14 cellular contexts compared by ENCODE assay signal in the genomic region with DNA sequence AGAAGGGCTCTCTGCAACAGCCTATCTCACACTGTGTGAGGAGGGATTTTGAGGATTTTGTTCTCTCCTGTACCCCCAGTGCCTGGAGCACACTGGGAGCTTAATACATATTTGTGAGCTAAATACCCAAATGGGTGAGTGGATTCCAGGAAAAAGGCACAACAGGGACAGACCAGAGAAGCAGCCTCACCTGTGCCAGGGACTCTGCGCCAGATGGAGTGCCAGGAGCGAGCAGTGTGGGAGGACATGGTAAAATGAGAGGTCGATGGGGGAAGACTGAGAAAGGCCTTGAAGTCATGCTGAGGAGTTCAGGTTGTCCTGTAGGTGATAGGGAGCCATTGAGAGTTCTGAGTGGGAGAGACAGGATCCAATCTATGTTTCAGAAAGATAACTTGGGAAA. TPM values are rescaled to one million over a fixed set of nuclear protein-coding genes. Genes with fewer than 3 reads are reported as not detected.
DNase-seq lines count a peak whose midpoint lies in the region; ATAC-seq and TF ChIP-seq lines count a peak whose summit lies in the region.
"Had no signal": no experiment of that assay in that cellular context is flagged by ENCODE, and none has a peak within 500 bp of the region (broad histone marks: within the 10 kb centered on the region; RNA-seq: fewer than 3 reads in every experiment).

No MANE protein-coding gene starts in this region.

- DNase-seq in activated CD8-positive, alpha-beta T cell treated with anti-CD3 and anti-CD28 coated beads, Interleukin-2, amount 10 ng/mL, durations not matched to agents 7 days and 5 days: no peak
- no peak for DNase-seq in activated CD8-positive, alpha-beta T cell treated with anti-CD3 and anti-CD28 coated beads for 36 hours
- no peak for DNase-seq in CD8-positive, alpha-beta T cell
- no peak for DNase-seq in activated T-helper 1 cell treated with anti-CD3 and anti-CD28 coated beads, Interleukin-12 subunit alpha, Interleukin-12 subunit beta, Interleukin-2, Interleukin-4 antibody, amounts not matched to agents 30 ng/mL and 10 ng/mL and 1 ng/mL, durations not matched to agents 14 hours and 24 hours and 36 hours (ENCODE audit: low spot score)
- no peak for DNase-seq in naive thymus-derived CD8-positive, alpha-beta T cell
- DNase-seq in NCI-H2196 (lab: John Stamatoyannopoulos, UW; ENCODE audit: unreplicated experiment): no peak
- no peak for DNase-seq in mucosa of descending colon
- DNase-seq: H9, NCI-H1417 treated with DMSO at 0.1 percent for 48 hours, NCI-H1930 had no signal

- peaks cover 6% of the 10 kb centered on the region for H3K36me3 Mint-ChIP-seq in activated CD8-positive, alpha-beta T cell treated with anti-CD3 and anti-CD28 coated beads, Interleukin-2, amount 10 ng/mL, durations not matched to agents 7 days and 5 days (ENCODE audit: low read depth)
- H3K36me3 Mint-ChIP-seq in activated CD8-positive, alpha-beta T cell treated with anti-CD3 and anti-CD28 coated beads for 36 hours (ENCODE audit: low read depth): no peaks in the 10 kb centered on the region
- H3K36me3 Mint-ChIP-seq in CD8-positive, alpha-beta T cell: no peaks in the 10 kb centered on the region
- H3K36me3 Mint-ChIP-seq in activated T-helper 1 cell treated with anti-CD3 and anti-CD28 coated beads, Interleukin-12 subunit alpha, Interleukin-12 subunit beta, Interleukin-2, Interleukin-4 antibody, amounts not matched to agents 30 ng/mL and 10 ng/mL and 1 ng/mL, durations not matched to agents 14 hours and 24 hours and 36 hours (ENCODE audit: low read depth): peaks cover 25% of the 10 kb centered on the region
- H3K36me3 Mint-ChIP-seq in naive thymus-derived CD8-positive, alpha-beta T cell: no peaks in the 10 kb centered on the region
- H3K36me3 Mint-ChIP-seq: CD14-positive monocyte, IgD-negative memory B cell had no signal

- no peak overlapping the region for H3K27ac ChIP-seq in CD8-positive, alpha-beta T cell (ENCODE audit: low read depth, low read length)
- H3K27ac ChIP-seq: HL-60 had no signal

- no peaks in the 10 kb centered on the region for H3K36me3 ChIP-seq in CD8-positive, alpha-beta T cell (ENCODE audit: insufficient read depth, low read length)
- no peaks in the 10 kb centered on the region for H3K36me3 ChIP-seq in mucosa of descending colon (ENCODE audit: low read depth)

- H3K27me3 Mint-ChIP-seq in activated CD8-positive, alpha-beta T cell treated with anti-CD3 and anti-CD28 coated beads, Interleukin-2, amount 10 ng/mL, durations not matched to agents 7 days and 5 days (ENCODE audit: low read depth): peaks cover 6% of the 10 kb centered on the region
- no peaks in the 10 kb centered on the region for H3K27me3 Mint-ChIP-seq in activated CD8-positive, alpha-beta T cell treated with anti-CD3 and anti-CD28 coated beads for 36 hours
- no peaks in the 10 kb centered on the region for H3K27me3 Mint-ChIP-seq in CD8-positive, alpha-beta T cell (ENCODE audit: low read depth)
- peaks cover 4% of the 10 kb centered on the region for H3K27me3 Mint-ChIP-seq in activated T-helper 1 cell treated with anti-CD3 and anti-CD28 coated beads, Interleukin-12 subunit alpha, Interleukin-12 subunit beta, Interleukin-2, Interleukin-4 antibody, amounts not matched to agents 30 ng/mL and 10 ng/mL and 1 ng/mL, durations not matched to agents 14 hours and 24 hours and 36 hours (ENCODE audit: insufficient read depth)
- no peaks in the 10 kb centered on the region for H3K27me3 Mint-ChIP-seq in naive thymus-derived CD8-positive, alpha-beta T cell

- no peaks in the 10 kb centered on the region for H3K27me3 ChIP-seq in CD8-positive, alpha-beta T cell (ENCODE audit: insufficient read depth, low read length)

- H3K9me3 Mint-ChIP-seq in activated CD8-positive, alpha-beta T cell treated with anti-CD3 and anti-CD28 coated beads, Interleukin-2, amount 10 ng/mL, durations not matched to agents 7 days and 5 days (ENCODE audit: insufficient read depth): no peaks in the 10 kb centered on the region
- no peaks in the 10 kb centered on the region for H3K9me3 Mint-ChIP-seq in activated CD8-positive, alpha-beta T cell treated with anti-CD3 and anti-CD28 coated beads for 36 hours
- H3K9me3 Mint-ChIP-seq in CD8-positive, alpha-beta T cell: no peaks in the 10 kb centered on the region
- H3K9me3 Mint-ChIP-seq in activated T-helper 1 cell treated with anti-CD3 and anti-CD28 coated beads, Interleukin-12 subunit alpha, Interleukin-12 subunit beta, Interleukin-2, Interleukin-4 antibody, amounts not matched to agents 30 ng/mL and 10 ng/mL and 1 ng/mL, durations not matched to agents 14 hours and 24 hours and 36 hours: no peaks in the 10 kb centered on the region
- peaks cover 0 to 2% (median 0%) of the 10 kb centered on the region in 9 donors for H3K9me3 Mint-ChIP-seq in naive thymus-derived CD8-positive, alpha-beta T cell
- H3K9me3 Mint-ChIP-seq: H9, IgD-negative memory B cell had no signal

- no peaks in the 10 kb centered on the region for H3K9me3 ChIP-seq in CD8-positive, alpha-beta T cell (ENCODE audit: low read length)
- no peaks in the 10 kb centered on the region for H3K9me3 ChIP-seq in mucosa of descending colon

- ATAC-seq in activated CD8-positive, alpha-beta T cell treated with anti-CD3 and anti-CD28 coated beads, Interleukin-2, amount 10 ng/mL, durations not matched to agents 7 days and 5 days: no peak
- no peak for ATAC-seq in activated CD8-positive, alpha-beta T cell treated with anti-CD3 and anti-CD28 coated beads for 36 hours
- no peak for ATAC-seq in CD8-positive, alpha-beta T cell
- no peak for ATAC-seq in naive thymus-derived CD8-positive, alpha-beta T cell
- ATAC-seq in activated CD4-positive, CD25-positive, alpha-beta regulatory T cell treated with anti-CD3 and anti-CD28 coated beads, Interleukin-2, amount 50 U/mL, for 24 hours: no peak
- no peak for ATAC-seq in mucosa of descending colon

- peak overlapping the region; percentile 22 for H3K27ac Mint-ChIP-seq in activated CD8-positive, alpha-beta T cell treated with anti-CD3 and anti-CD28 coated beads, Interleukin-2, amount 10 ng/mL, durations not matched to agents 7 days and 5 days
- H3K27ac Mint-ChIP-seq in activated CD8-positive, alpha-beta T cell treated with anti-CD3 and anti-CD28 coated beads for 36 hours: no peak overlapping the region
- H3K27ac Mint-ChIP-seq in CD8-positive, alpha-beta T cell: peak overlapping the region; percentile 52
- peak overlapping the region; percentile 35 for H3K27ac Mint-ChIP-seq in activated T-helper 1 cell treated with anti-CD3 and anti-CD28 coated beads, Interleukin-12 subunit alpha, Interleukin-12 subunit beta, Interleukin-2, Interleukin-4 antibody, amounts not matched to agents 30 ng/mL and 10 ng/mL and 1 ng/mL, durations not matched to agents 14 hours and 24 hours and 36 hours
- H3K27ac Mint-ChIP-seq in naive thymus-derived CD8-positive, alpha-beta T cell: peak overlapping the region in 8 of 10 donors; percentile 35 to 88 (median 66)

- intact Hi-C loops in activated CD8-positive, alpha-beta T cell treated with anti-CD3 and anti-CD28 coated beads for 36 hours (cut with micrococcal nuclease): loop anchor here (5.0 kb wide), 1 partner anchor 60 kb away; no protein-coding TSS in a partner anchor
- intact Hi-C loops in CD8-positive, alpha-beta T cell (cut with DNase I, micrococcal nuclease): loop anchor here (5.0 to 10.0 kb wide), 5 partner anchors 205 to 715 kb away; no protein-coding TSS in a partner anchor
- intact Hi-C loops in activated T-helper 1 cell treated with anti-CD3 and anti-CD28 coated beads, Interleukin-12 subunit alpha, Interleukin-12 subunit beta, Interleukin-2, Interleukin-4 antibody, amounts not matched to agents 30 ng/mL and 10 ng/mL and 1 ng/mL, durations not matched to agents 14 hours and 24 hours and 36 hours (cut with micrococcal nuclease): loop anchor here (5.0 to 10.0 kb wide), 2 partner anchors 210 to 378 kb away; partner anchors contain the start of gene LAMTOR5
- intact Hi-C loops in mucosa of descending colon (cut with DNase I, micrococcal nuclease): loop anchor here (5.0 to 10.0 kb wide), 3 partner anchors 62 to 165 kb away; no protein-coding TSS in a partner anchor

- CTCF ChIA-PET in activated CD8-positive, alpha-beta T cell treated with anti-CD3 and anti-CD28 coated beads, Interleukin-2, amount 10 ng/mL, durations not matched to agents 7 days and 5 days (lab: Charles Lee): interaction anchor here (0.8 to 5.8 kb wide), 13 partner anchors 10 to 203 kb away, joined by 3 to 231 read pairs (median 5); partner anchors contain the start of gene KCNA3
- CTCF ChIA-PET in activated CD8-positive, alpha-beta T cell treated with anti-CD3 and anti-CD28 coated beads for 36 hours (lab: Charles Lee): interaction anchor here (1.0 to 9.1 kb wide), 12 partner anchors 11 to 205 kb away, joined by 3 to 206 read pairs (median 7); partner anchors contain the start of gene KCNA2
- CTCF ChIA-PET in CD8-positive, alpha-beta T cell (lab: Charles Lee): interaction anchor here (0.9 to 6.5 kb wide), 12 partner anchors 10 to 375 kb away, joined by 3 to 168 read pairs (median 4); no protein-coding TSS in a partner anchor

- H3K4me1 Mint-ChIP-seq in activated CD8-positive, alpha-beta T cell treated with anti-CD3 and anti-CD28 coated beads, Interleukin-2, amount 10 ng/mL, durations not matched to agents 7 days and 5 days (ENCODE audit: low read depth): peaks cover 50% of the 10 kb centered on the region
- peaks cover 27% of the 10 kb centered on the region for H3K4me1 Mint-ChIP-seq in activated CD8-positive, alpha-beta T cell treated with anti-CD3 and anti-CD28 coated beads for 36 hours (ENCODE audit: low read depth)
- H3K4me1 Mint-ChIP-seq in CD8-positive, alpha-beta T cell (ENCODE audit: low read depth): peaks cover 44% of the 10 kb centered on the region
- peaks cover 67% of the 10 kb centered on the region for H3K4me1 Mint-ChIP-seq in activated T-helper 1 cell treated with anti-CD3 and anti-CD28 coated beads, Interleukin-12 subunit alpha, Interleukin-12 subunit beta, Interleukin-2, Interleukin-4 antibody, amounts not matched to agents 30 ng/mL and 10 ng/mL and 1 ng/mL, durations not matched to agents 14 hours and 24 hours and 36 hours (ENCODE audit: low read depth)
- H3K4me1 Mint-ChIP-seq in naive thymus-derived CD8-positive, alpha-beta T cell: peaks cover 29 to 50% (median 38%) of the 10 kb centered on the region in 4 donors

- no peak overlapping the region for H3K4me3 Mint-ChIP-seq in activated CD8-positive, alpha-beta T cell treated with anti-CD3 and anti-CD28 coated beads, Interleukin-2, amount 10 ng/mL, durations not matched to agents 7 days and 5 days
- no peak overlapping the region for H3K4me3 Mint-ChIP-seq in activated CD8-positive, alpha-beta T cell treated with anti-CD3 and anti-CD28 coated beads for 36 hours
- no peak overlapping the region for H3K4me3 Mint-ChIP-seq in CD8-positive, alpha-beta T cell
- H3K4me3 Mint-ChIP-seq in activated T-helper 1 cell treated with anti-CD3 and anti-CD28 coated beads, Interleukin-12 subunit alpha, Interleukin-12 subunit beta, Interleukin-2, Interleukin-4 antibody, amounts not matched to agents 30 ng/mL and 10 ng/mL and 1 ng/mL, durations not matched to agents 14 hours and 24 hours and 36 hours: no peak overlapping the region
- peak overlapping the region in 3 of 10 donors; percentile 13 to 51 (median 24) for H3K4me3 Mint-ChIP-seq in naive thymus-derived CD8-positive, alpha-beta T cell
- H3K4me3 Mint-ChIP-seq: CD14-positive monocyte, H9 had no signal

- POLR2A ChIA-PET in activated CD8-positive, alpha-beta T cell treated with anti-CD3 and anti-CD28 coated beads, Interleukin-2, amount 10 ng/mL, durations not matched to agents 7 days and 5 days (lab: Charles Lee): no interaction called here
- POLR2A ChIA-PET in activated CD8-positive, alpha-beta T cell treated with anti-CD3 and anti-CD28 coated beads for 36 hours (lab: Charles Lee): interaction anchor here (0.6 to 1.7 kb wide), 2 partner anchors 29 to 170 kb away, joined by 3 to 4 read pairs; no protein-coding TSS in a partner anchor
- POLR2A ChIA-PET in CD8-positive, alpha-beta T cell (lab: Charles Lee): no interaction called here
- POLR2A ChIA-PET in naive thymus-derived CD8-positive, alpha-beta T cell (lab: Charles Lee): interaction anchor here (3.3 kb wide), 1 partner anchor 10 kb away, joined by 13 read pairs; the partner anchor contains the start of gene KCNA2

- TF ChIP-seq CTCF in activated CD8-positive, alpha-beta T cell treated with anti-CD3 and anti-CD28 coated beads for 36 hours (IDR thresholded peaks at IDR 0.05): no peak
- TF ChIP-seq CTCF in CD8-positive, alpha-beta T cell (IDR thresholded peaks at IDR 0.05): no peak
- TF ChIP-seq CTCF in mucosa of descending colon (IDR thresholded peaks at IDR 0.05): no peak

- H3K4me1 ChIP-seq in CD8-positive, alpha-beta T cell (ENCODE audit: insufficient read depth, low read length): peaks cover 28% of the 10 kb centered on the region
- peaks cover 6% of the 10 kb centered on the region for H3K4me1 ChIP-seq in mucosa of descending colon (ENCODE audit: low read depth)

- no peak overlapping the region for H3K4me3 ChIP-seq in CD8-positive, alpha-beta T cell (ENCODE audit: low read depth, low read length)
- H3K4me3 ChIP-seq in mucosa of descending colon: no peak overlapping the region

RNA-seq across cellular contexts. Expression of gene KCNA2, which starts 11.0 kb away (rescaled TPM):
- total RNA-seq in activated CD8-positive, alpha-beta T cell treated with anti-CD3 and anti-CD28 coated beads, Interleukin-2, amount 10 ng/mL, durations not matched to agents 7 days and 5 days: 1 to 10 TPM; 1.4 to 2.2 TPM
- total RNA-seq in activated CD8-positive, alpha-beta T cell treated with anti-CD3 and anti-CD28 coated beads for 36 hours: under 1 TPM; 0.02 to 0.14 TPM
- under 1 TPM; 0.39 to 0.46 TPM for total RNA-seq in CD8-positive, alpha-beta T cell
- 1.1 and 1.7 TPM in 2 replicates for total RNA-seq in activated T-helper 1 cell treated with anti-CD3 and anti-CD28 coated beads, Interleukin-12 subunit alpha, Interleukin-12 subunit beta, Interleukin-2, Interleukin-4 antibody, amounts not matched to agents 30 ng/mL and 10 ng/mL and 1 ng/mL, durations not matched to agents 14 hours and 24 hours and 36 hours
- under 1 TPM; 0.22 to 0.23 TPM for total RNA-seq in naive thymus-derived CD8-positive, alpha-beta T cell
- polyA plus RNA-seq in naive thymus-derived CD8-positive, alpha-beta T cell: not detected
- total RNA-seq in mucosa of descending colon: 1 to 10 TPM in 1 of 3 donors, under 1 TPM in 2; 0.12 to 4.7 (median 0.46) TPM
- polyA plus RNA-seq: CD14-positive monocyte, IgD-negative memory B cell had no signal

RNA-seq across cellular contexts. Expression of gene KCNA3, which starts 57.6 kb away (rescaled TPM):
- 10 to 100 TPM; 49.0 to 49.3 TPM for total RNA-seq in activated CD8-positive, alpha-beta T cell treated with anti-CD3 and anti-CD28 coated beads, Interleukin-2, amount 10 ng/mL, durations not matched to agents 7 days and 5 days
- total RNA-seq in activated CD8-positive, alpha-beta T cell treated with anti-CD3 and anti-CD28 coated beads for 36 hours: 10 to 100 TPM; 15.5 to 16.2 TPM
- total RNA-seq in CD8-positive, alpha-beta T cell: 10 to 100 TPM; 83.6 to 85.1 TPM
- 38.1 and 42.2 TPM in 2 replicates for total RNA-seq in activated T-helper 1 cell treated with anti-CD3 and anti-CD28 coated beads, Interleukin-12 subunit alpha, Interleukin-12 subunit beta, Interleukin-2, Interleukin-4 antibody, amounts not matched to agents 30 ng/mL and 10 ng/mL and 1 ng/mL, durations not matched to agents 14 hours and 24 hours and 36 hours
- 10 to 100 TPM; 74.7 to 78.7 TPM for total RNA-seq in naive thymus-derived CD8-positive, alpha-beta T cell
- 10 to 100 TPM; 55.6 to 67.9 (median 66.4) TPM for polyA plus RNA-seq in naive thymus-derived CD8-positive, alpha-beta T cell
- total RNA-seq in mucosa of descending colon: 1 to 10 TPM; 1.5 to 2.7 (median 1.9) TPM

Comparison
In these comparisons a context has a peak if more than half of its experiments do, and no peak if none do; other contexts are left out.
1. POLR2A ChIA-PET loops: an anchor here in activated CD8-positive, alpha-beta T cell treated with anti-CD3 and anti-CD28 coated beads for 36 hours (0.6 to 1.7 kb wide) and naive thymus-derived CD8-positive, alpha-beta T cell (3.3 kb wide); none called in activated CD8-positive, alpha-beta T cell treated with anti-CD3 and anti-CD28 coated beads, Interleukin-2, amount 10 ng/mL, durations not matched to agents 7 days and 5 days and CD8-positive, alpha-beta T cell.
2. RNA of gene KCNA3, which starts 57.6 kb away (total RNA-seq): 83.6 to 85.1 TPM in CD8-positive, alpha-beta T cell, 74.7 to 78.7 TPM in naive thymus-derived CD8-positive, alpha-beta T cell, 49.0 to 49.3 TPM in activated CD8-positive, alpha-beta T cell treated with anti-CD3 and anti-CD28 coated beads, Interleukin-2, amount 10 ng/mL, durations not matched to agents 7 days and 5 days, 38.1 to 42.2 TPM in activated T-helper 1 cell treated with anti-CD3 and anti-CD28 coated beads, Interleukin-12 subunit alpha, Interleukin-12 subunit beta, Interleukin-2, Interleukin-4 antibody, amounts not matched to agents 30 ng/mL and 10 ng/mL and 1 ng/mL, durations not matched to agents 14 hours and 24 hours and 36 hours and 15.5 to 16.2 TPM in activated CD8-positive, alpha-beta T cell treated with anti-CD3 and anti-CD28 coated beads for 36 hours; 1.5 to 2.7 TPM in mucosa of descending colon; every median in the first group is over 4 times any median in the second.